In the genomic region with DNA sequence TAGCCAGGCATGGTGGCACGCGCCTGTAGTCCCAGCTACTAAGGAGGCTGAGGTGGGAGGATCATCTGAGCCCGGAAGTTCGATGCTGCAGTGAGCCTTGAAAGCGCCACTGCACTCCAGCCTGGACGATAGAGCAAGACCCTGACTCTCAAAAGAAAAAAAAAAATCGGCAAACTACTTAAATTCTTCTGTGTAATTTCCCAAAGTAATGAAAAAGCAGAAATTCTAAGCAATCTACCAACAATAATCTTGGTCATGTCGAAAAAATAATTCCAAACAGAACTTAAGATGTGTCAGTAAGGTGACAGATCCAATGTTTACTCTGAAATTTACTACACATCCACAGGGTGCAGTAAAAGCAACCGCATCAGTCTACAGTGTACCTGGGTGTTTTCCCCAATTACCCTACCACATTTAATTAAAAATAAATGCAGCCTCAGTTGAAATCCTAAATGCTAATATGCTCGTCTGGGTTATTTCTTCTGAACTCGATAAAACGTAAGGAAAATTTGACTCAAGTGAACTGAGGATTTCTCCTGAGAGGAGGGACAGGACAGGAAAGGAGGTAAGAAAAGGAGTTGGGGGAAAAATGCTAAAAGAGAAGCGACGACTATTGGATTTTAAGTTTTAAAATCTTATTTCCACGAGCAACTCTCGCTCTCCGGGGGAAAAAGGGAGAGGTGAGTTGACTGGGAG, we compare ENCODE assay signal across 8 cellular contexts. TPM values are rescaled to one million over a fixed set of nuclear protein-coding genes. Genes with fewer than 3 reads are reported as not detected.
DNase-seq lines count a peak whose midpoint lies in the region; ATAC-seq, FAIRE-seq and TF ChIP-seq lines count a peak whose summit lies in the region.

No MANE protein-coding gene starts in this region.

- H3K4me1 ChIP-seq in astrocyte (ENCODE audit: insufficient read depth, low read length) = peaks cover 11% of the 10 kb centered on the region
- peaks cover 0 to 21% (median 17%) of the 10 kb centered on the region in 5 donors for H3K4me1 ChIP-seq in subcutaneous abdominal adipose tissue (ENCODE audit: control insufficient read depth in 5 of 5, insufficient read depth in 5 of 5, low read length in 5 of 5)

- H3K36me3 ChIP-seq in astrocyte (ENCODE audit: insufficient read depth, low read length) (peaks cover 5% of the 10 kb centered on the region), kidney epithelial cell (ENCODE audit: control insufficient read depth, insufficient read depth, low read length) (no peaks in the 10 kb centered on the region), subcutaneous abdominal adipose tissue (ENCODE audit: control insufficient read depth in 5 of 5, insufficient read depth in 5 of 5, low read length in 5 of 5) (no peaks in the 10 kb centered on the region)

- TF ChIP-seq CTCF in astrocyte (IDR thresholded peaks at IDR 0.05; ENCODE audit: insufficient read depth, low read depth, low read length) (no peak), kidney epithelial cell (IDR thresholded peaks at IDR 0.05; ENCODE audit: insufficient read depth, low read length, poor library complexity, severe bottlenecking) (no peak)

- no peaks in the 10 kb centered on the region for H3K36me3 Mint-ChIP-seq in astrocyte (ENCODE audit: low read depth, unreplicated experiment)

- H3K27ac ChIP-seq in astrocyte (ENCODE audit: low read depth, low read length) (peak overlapping the region; percentile 67), subcutaneous abdominal adipose tissue (ENCODE audit: low read depth, low read length) (peak overlapping the region; percentile 75)

- peak overlapping the region; percentile 96 for H2AFZ ChIP-seq in astrocyte (ENCODE audit: low read depth, low read length)

- H3K4me3 Mint-ChIP-seq in astrocyte (ENCODE audit: unreplicated experiment) = peak overlapping the region; percentile 92

- DNase-seq in activated naive CD4-positive, alpha-beta T cell treated with Interleukin-2 at 50 U/mL for 16 hours = peak; percentile 13
- no peak for DNase-seq in activated naive CD4-positive, alpha-beta T cell (lab: John Stamatoyannopoulos, UW)
- peak; percentile 4 for DNase-seq in M059J (ENCODE audit: low read depth)
- no peak for DNase-seq in astrocyte (ENCODE audit: low read depth)
- no peak for DNase-seq in kidney epithelial cell (ENCODE audit: low read depth)
- no peak for DNase-seq in stimulated activated CD4-positive, alpha-beta T cell treated with anti-CD3 and anti-CD28 coated beads, Interleukin-1b, Interleukin-23, amount 100 ng/mL, for 48 hours

- peaks cover 13% of the 10 kb centered on the region for H4K20me1 ChIP-seq in astrocyte (ENCODE audit: insufficient read depth, low read length)

- peak overlapping the region; percentile 85 for H3K27ac Mint-ChIP-seq in astrocyte (ENCODE audit: unreplicated experiment)

- H3K27me3 Mint-ChIP-seq in astrocyte (ENCODE audit: low read depth, unreplicated experiment) = no peaks in the 10 kb centered on the region

- H3K27me3 ChIP-seq in astrocyte (ENCODE audit: insufficient read depth, low read length) (no peaks in the 10 kb centered on the region), kidney epithelial cell (ENCODE audit: control insufficient read depth, insufficient read depth, low read length) (no peaks in the 10 kb centered on the region), subcutaneous abdominal adipose tissue (ENCODE audit: control insufficient read depth in 5 of 5, insufficient read depth in 4 of 5, low read length in 5 of 5) (no peaks in the 10 kb centered on the region)

- peaks cover 6% of the 10 kb centered on the region for H3K4me1 Mint-ChIP-seq in astrocyte (ENCODE audit: low read depth, unreplicated experiment)

- peak overlapping the region; percentile 91 for H3K4me3 ChIP-seq in astrocyte (ENCODE audit: insufficient read depth, low read depth, low read length)
- peak overlapping the region; percentile 99 for H3K4me3 ChIP-seq in kidney epithelial cell (ENCODE audit: low read depth, low read length)
- H3K4me3 ChIP-seq in subcutaneous abdominal adipose tissue (ENCODE audit: low read depth in 1 of 5, low read length in 5 of 5) = peak overlapping the region; percentile 86 to 100 (median 99)

- H3K4me2 ChIP-seq in astrocyte (ENCODE audit: low read length) = peak overlapping the region; percentile 91

- H3K9me3 ChIP-seq in astrocyte (ENCODE audit: insufficient read depth, low read depth, low read length) (no peaks in the 10 kb centered on the region), subcutaneous abdominal adipose tissue (ENCODE audit: control insufficient read depth in 5 of 5, low read length in 5 of 5) (no peaks in the 10 kb centered on the region)

- no peak for FAIRE-seq in astrocyte (lab: Jason Lieb, UNC)

- H3K9ac ChIP-seq in astrocyte (ENCODE audit: low read length) (peak overlapping the region; percentile 90), subcutaneous abdominal adipose tissue (ENCODE audit: low read length in 5 of 5) (peak overlapping the region; percentile 69 to 93 (median 88))

- no peak for ATAC-seq in HG03175 (IDR thresholded peaks at IDR 0.05; ENCODE audit: unreplicated experiment)

- no peaks in the 10 kb centered on the region for H3K9me3 Mint-ChIP-seq in astrocyte (ENCODE audit: unreplicated experiment)

- H3K79me2 ChIP-seq in astrocyte (ENCODE audit: insufficient read depth, low read length) = peaks cover 55% of the 10 kb centered on the region

RNA-seq across cellular contexts. Expression of a gene that starts 0.8 kb away (rescaled TPM):
- 53.6 and 80.8 TPM in 2 replicates for total RNA-seq in M059J (2014; rRNA removed; shearing (Covaris generic))
- total RNA-seq in astrocyte (159 and 173 TPM in 2 replicates), kidney epithelial cell (100.0 and 113 TPM in 2 replicates)

RNA-seq across cellular contexts. Expression of a gene that starts 44.1 kb away (rescaled TPM):
- total RNA-seq in M059J (2014; rRNA removed; shearing (Covaris generic)) = 27.5 and 29.5 TPM in 2 replicates
- 25.7 and 25.9 TPM in 2 replicates for total RNA-seq in astrocyte
- 21.4 and 27.6 TPM in 2 replicates for total RNA-seq in kidney epithelial cell

RNA-seq across cellular contexts. Expression of a gene that starts 48.4 kb away (rescaled TPM):
- 56.0 and 88.5 TPM in 2 replicates for total RNA-seq in M059J (2014; rRNA removed; shearing (Covaris generic))
- total RNA-seq in astrocyte (55.1 and 61.7 TPM in 2 replicates), kidney epithelial cell (66.3 and 71.8 TPM in 2 replicates)

Comparison
In these comparisons a context has a peak if more than half of its experiments do, and no peak if none do; other contexts are left out.
1. DNase-seq: peak in activated naive CD4-positive, alpha-beta T cell treated with Interleukin-2 at 50 U/mL for 16 hours (single experiment) and M059J (single experiment); none in activated naive CD4-positive, alpha-beta T cell (0 of 4), astrocyte (single experiment), kidney epithelial cell (single experiment) and stimulated activated CD4-positive, alpha-beta T cell treated with anti-CD3 and anti-CD28 coated beads, Interleukin-1b, Interleukin-23, amount 100 ng/mL, for 48 hours (single experiment).
2. Peak in every context shown above with its lines, with median percentiles within 50 percentile points of each other: H3K4me3 ChIP-seq.